7 cellular contexts compared by ENCODE assay signal in genomic region chr18:77114564-77115391, GRCh38. TPM values are rescaled to one million over a fixed set of nuclear protein-coding genes. Genes with fewer than 3 reads are reported as not detected.
A peak's percentile ranks its signal among the peaks of the same experiment; 100 is the strongest.
DNase-seq lines count a peak whose midpoint lies in the region; ATAC-seq and TF ChIP-seq lines count a peak whose summit lies in the region.

No MANE protein-coding gene starts in this region.

- no CpG with 5 or more reads among the region's 27 CpGs for WGBS in mesendoderm (ENCODE audit: extremely low coverage, insufficient coverage, low lambda C conversion rate)

- DNase-seq in Peyer's patch = peak; percentile 31 to 93 (median 92)
- DNase-seq in coronary artery (ENCODE audit: low spot score) = peak; percentile 88
- peak; percentile 75 for DNase-seq in mesendoderm
- peak; percentile 91 for DNase-seq in ureter (ENCODE audit: low spot score)
- DNase-seq in NCI-H146 (lab: John Stamatoyannopoulos, UW) = no peak

- no peak overlapping the region for H3K23ac ChIP-seq in mesendoderm (ENCODE audit: low read length)

- no peak overlapping the region for H2BK15ac ChIP-seq in mesendoderm (replicated peaks; ENCODE audit: low read depth)

- H3K18ac ChIP-seq in mesendoderm (ENCODE audit: low read length) = no peak overlapping the region

- no peak overlapping the region for H4K8ac ChIP-seq in mesendoderm (ENCODE audit: low read depth, low read length)

- H2BK5ac ChIP-seq in mesendoderm (ENCODE audit: low read length) = peak overlapping the region; percentile 2

- H3K36me3 ChIP-seq in Peyer's patch (peaks cover 0 to 4% (median 0%) of the 10 kb centered on the region in 3 donors), mesendoderm (ENCODE audit: control insufficient read depth, insufficient read depth, low read length) (no peaks in the 10 kb centered on the region)

- H3K4me1 ChIP-seq in Peyer's patch (peaks cover 0 to 35% (median 2%) of the 10 kb centered on the region in 4 donors), mesendoderm (ENCODE audit: control insufficient read depth, low read depth, low read length) (peaks cover 7% of the 10 kb centered on the region)

- H3K4ac ChIP-seq in mesendoderm (ENCODE audit: low read depth, low read length) = no peak overlapping the region

- H3K79me2 ChIP-seq in mesendoderm (ENCODE audit: control insufficient read depth, insufficient read depth, low read length) = no peaks in the 10 kb centered on the region

- TF ChIP-seq CTCF in Peyer's patch (IDR thresholded peaks at IDR 0.05) (no peak), coronary artery (IDR thresholded peaks at IDR 0.05) (no peak)

- H3K79me1 ChIP-seq in mesendoderm (ENCODE audit: low read length) = peaks cover 1% of the 10 kb centered on the region

- no peak overlapping the region for H2AK5ac ChIP-seq in mesendoderm (ENCODE audit: low read length)

- no peaks in the 10 kb centered on the region for H3K9me3 ChIP-seq in Peyer's patch

- peak overlapping the region; percentile 59 to 95 (median 84) for H3K27ac ChIP-seq in Peyer's patch
- peak overlapping the region; percentile 76 to 83 for H3K27ac ChIP-seq in coronary artery
- H3K27ac ChIP-seq in mesendoderm (ENCODE audit: low read depth, low read length) = peak overlapping the region; percentile 16

- peak in 1 of 2 donors; percentile 44 for TF ChIP-seq POLR2A in Peyer's patch (IDR thresholded peaks at IDR 0.05)

- no peak overlapping the region for H3K9ac ChIP-seq in mesendoderm (ENCODE audit: low read length)

- H3K4me3 ChIP-seq in Peyer's patch (peak overlapping the region in 2 of 4 donors; percentile 20 to 25), coronary artery (peak overlapping the region; percentile 6), mesendoderm (ENCODE audit: low read length) (no peak overlapping the region)

- no peak overlapping the region for H2BK120ac ChIP-seq in mesendoderm (ENCODE audit: low read depth, low read length)

- no peak overlapping the region for H3K4me2 ChIP-seq in mesendoderm (ENCODE audit: low read length)

- H3K56ac ChIP-seq in mesendoderm (ENCODE audit: low read length) = peak overlapping the region; percentile 19

- no peaks in the 10 kb centered on the region for H3K27me3 ChIP-seq in Peyer's patch
- no peaks in the 10 kb centered on the region for H3K27me3 ChIP-seq in mesendoderm (ENCODE audit: insufficient read depth, low read length, poor library complexity)

- ATAC-seq in GM18858 (IDR thresholded peaks at IDR 0.05; ENCODE audit: unreplicated experiment) = peak; percentile 84
- ATAC-seq in HG02981 (IDR thresholded peaks at IDR 0.05; ENCODE audit: unreplicated experiment) = peak; percentile 95

- H4K5ac ChIP-seq in mesendoderm (ENCODE audit: low read length) = no peak overlapping the region

RNA-seq across cellular contexts. Expression of gene MBP, which starts 17.8 kb away (rescaled TPM):
- total RNA-seq in Peyer's patch (10 to 100 TPM; 40.9 to 67.7 (median 51.8) TPM), ureter (78.7 TPM)
- polyA plus RNA-seq in mesendoderm (2013, experiment 1 of 2) = 5.9 TPM
- polyA plus RNA-seq in mesendoderm (2013, experiment 2 of 2) = 6.3 TPM

Comparison
In these comparisons a context has a peak if more than half of its experiments do, and no peak if none do; other contexts are left out.
1. H3K27ac ChIP-seq: peak in every context shown above with its lines; median percentile 84 in Peyer's patch; 80 in coronary artery; 16 in mesendoderm.